ENCODE assay signal across 8 cellular contexts in genomic region chr21:44300262-44300959, GRCh38. TPM values are rescaled to one million over a fixed set of nuclear protein-coding genes. Genes with fewer than 3 reads are reported as not detected.
A peak's percentile ranks its signal among the peaks of the same experiment; 100 is the strongest.
DNase-seq lines count a peak whose midpoint lies in the region; ATAC-seq and TF ChIP-seq lines count a peak whose summit lies in the region.

No MANE protein-coding gene starts in this region.

- H3K36me3 ChIP-seq in PC-3 (ENCODE audit: low read depth, low read length), result no peaks in the 10 kb centered on the region
- no peaks in the 10 kb centered on the region for H3K36me3 ChIP-seq in fibroblast of lung (ENCODE audit: control insufficient read depth, insufficient read depth, low read length)
- H3K36me3 ChIP-seq in subcutaneous abdominal adipose tissue (ENCODE audit: control insufficient read depth in 5 of 5, insufficient read depth in 5 of 5, low read length in 5 of 5), result no peaks in the 10 kb centered on the region

- H3K79me2 ChIP-seq in PC-3 (ENCODE audit: low read length) (peaks cover 50% of the 10 kb centered on the region), fibroblast of lung (ENCODE audit: control insufficient read depth, insufficient read depth, low read length) (peaks cover 26% of the 10 kb centered on the region)

- H3K4me2 ChIP-seq in PC-3 (ENCODE audit: low read length), result peak overlapping the region; percentile 100
- peak overlapping the region; percentile 92 for H3K4me2 ChIP-seq in fibroblast of lung (ENCODE audit: extremely low read depth, insufficient read depth, low read length)

- peak; percentile 42 for DNase-seq in NCI-H82 (lab: John Stamatoyannopoulos, UW)
- no peak for DNase-seq in NCI-H82 treated with DMSO at 0.1 percent for 48 hours (lab: John Stamatoyannopoulos, UW; ENCODE audit: unreplicated experiment)
- peak; percentile 57 for DNase-seq in PC-3
- peak; percentile 29 to 44 for DNase-seq in activated T-helper 1 cell treated with anti-CD3 and anti-CD28 coated beads, Interleukin-2, amount 50 U/mL, for 16 hours (ENCODE audit: low read depth in 1 of 2, low spot score in 1 of 2)
- peak; percentile 24 to 45 for DNase-seq in fibroblast of lung (ENCODE audit: low read depth in 2 of 2)
- peak in 8 of 10 donors; percentile 33 to 75 (median 43) for DNase-seq in naive thymus-derived CD8-positive, alpha-beta T cell

- intact Hi-C loops in PC-3 (cut with micrococcal nuclease), result no loop called here

- H3K27ac ChIP-seq in PC-3 (ENCODE audit: low read length) (peak overlapping the region; percentile 20; the same call in 1 of the 2 replicates), fibroblast of lung (ENCODE audit: insufficient read depth, low read length) (peak overlapping the region; percentile 73), subcutaneous abdominal adipose tissue (ENCODE audit: low read depth, low read length) (peak overlapping the region; percentile 50)

- H3K4me3 ChIP-seq in PC-3 (ENCODE audit: low read length) (peak overlapping the region; percentile 85), fibroblast of lung (replicated peaks in 1 of 4; ENCODE audit: control extremely low read depth in 1 of 4, insufficient read depth in 1 of 4, low read depth in 3 of 4, low read length in 4 of 4) (peak overlapping the region; percentile 57 to 75 (median 62)), subcutaneous abdominal adipose tissue (ENCODE audit: low read depth in 1 of 5, low read length in 5 of 5) (peak overlapping the region; percentile 31 to 77 (median 70))

- TF ChIP-seq CTCF in PC-3 (conservative IDR thresholded peaks at IDR 0.05; ENCODE audit: low read depth, low read length), result no peak
- TF ChIP-seq CTCF in fibroblast of lung (conservative IDR thresholded peaks at IDR 0.05 in 1 of 2, IDR thresholded peaks at IDR 0.05 in 1 of 2; ENCODE audit: low read depth in 1 of 2, low read length in 2 of 2), result no peak

- H3K9ac ChIP-seq in PC-3 (ENCODE audit: low read length), result peak overlapping the region; percentile 84
- peak overlapping the region; percentile 73 for H3K9ac ChIP-seq in fibroblast of lung (ENCODE audit: insufficient read depth, low read length)
- peak overlapping the region in 4 of 5 donors; percentile 68 to 78 (median 76) for H3K9ac ChIP-seq in subcutaneous abdominal adipose tissue (ENCODE audit: low read length in 5 of 5)

- H3K27ac Mint-ChIP-seq in naive thymus-derived CD8-positive, alpha-beta T cell, result peak overlapping the region in 9 of 10 donors; percentile 24 to 86 (median 74)

- H3K36me3 Mint-ChIP-seq in naive thymus-derived CD8-positive, alpha-beta T cell, result no peaks in the 10 kb centered on the region

- H3K4me1 Mint-ChIP-seq in naive thymus-derived CD8-positive, alpha-beta T cell, result peaks cover 26 to 70% (median 64%) of the 10 kb centered on the region in 4 donors

- H3K9me3 ChIP-seq in PC-3 (ENCODE audit: low read length) (no peaks in the 10 kb centered on the region), fibroblast of lung (ENCODE audit: control insufficient read depth, insufficient read depth, low read depth, low read length) (no peaks in the 10 kb centered on the region), subcutaneous abdominal adipose tissue (ENCODE audit: control insufficient read depth in 5 of 5, low read length in 5 of 5) (no peaks in the 10 kb centered on the region)

- no peaks in the 10 kb centered on the region for H3F3A ChIP-seq in PC-3 (ENCODE audit: low read length, unreplicated experiment)

- TSS peak; percentile 61 for BruUV-seq in PC-3 (replicated peaks; lab: Mats Ljungman, UMichigan)

- no peaks in the 10 kb centered on the region for H3K27me3 ChIP-seq in PC-3 (ENCODE audit: low read length)
- no peaks in the 10 kb centered on the region for H3K27me3 ChIP-seq in fibroblast of lung (ENCODE audit: control insufficient read depth, insufficient read depth, low read length)
- no peaks in the 10 kb centered on the region for H3K27me3 ChIP-seq in subcutaneous abdominal adipose tissue (ENCODE audit: control insufficient read depth in 5 of 5, insufficient read depth in 4 of 5, low read length in 5 of 5)

- peak overlapping the region; percentile 74 to 90 (median 80) for H3K4me3 Mint-ChIP-seq in naive thymus-derived CD8-positive, alpha-beta T cell

- no peaks in the 10 kb centered on the region for H3K9me2 ChIP-seq in PC-3 (replicated peaks; ENCODE audit: low read length)

- H4K20me1 ChIP-seq in PC-3 (ENCODE audit: low read length) (peaks cover 32% of the 10 kb centered on the region), fibroblast of lung (ENCODE audit: control insufficient read depth, extremely low read depth, insufficient read depth, low read length) (no peaks in the 10 kb centered on the region)

- CTCF ChIA-PET in PC-3 (lab: Charles Lee), result interaction anchor here (0.6 kb wide), 1 partner anchor 633 kb away, joined by 3 read pairs; no protein-coding TSS in a partner anchor

- POLR2A ChIA-PET in PC-3 (lab: Charles Lee; ENCODE audit: unreplicated experiment), result interaction anchor here (0.6 kb wide), 1 partner anchor 363 kb away, joined by 4 read pairs; no protein-coding TSS in a partner anchor
- POLR2A ChIA-PET in naive thymus-derived CD8-positive, alpha-beta T cell (lab: Charles Lee), result interaction anchor here (0.6 to 1.6 kb wide), 4 partner anchors 15 to 492 kb away, joined by 3 to 4 read pairs (median 3); partner anchors contain the start of gene TRPM2

- H3K4me1 ChIP-seq in PC-3 (ENCODE audit: insufficient read depth, low read length) (peaks cover 36% of the 10 kb centered on the region), fibroblast of lung (ENCODE audit: control insufficient read depth, extremely low read depth, insufficient read depth, low read length) (peaks cover 5% of the 10 kb centered on the region), subcutaneous abdominal adipose tissue (ENCODE audit: control insufficient read depth in 5 of 5, insufficient read depth in 5 of 5, low read length in 5 of 5) (peaks cover 9 to 77% (median 70%) of the 10 kb centered on the region in 5 donors)

- H2AFZ ChIP-seq in PC-3 (ENCODE audit: low read length) (no peak overlapping the region), fibroblast of lung (ENCODE audit: low read length) (no peak overlapping the region)

- no peaks in the 10 kb centered on the region for H3K9me3 Mint-ChIP-seq in naive thymus-derived CD8-positive, alpha-beta T cell

- ATAC-seq in HG03103 (IDR thresholded peaks at IDR 0.05; ENCODE audit: low read depth, unreplicated experiment), result peak; percentile 14
- ATAC-seq in PC-3, result peak; percentile 51
- ATAC-seq in naive thymus-derived CD8-positive, alpha-beta T cell, result peak; percentile 26 to 51

- H3K27me3 Mint-ChIP-seq in naive thymus-derived CD8-positive, alpha-beta T cell, result no peaks in the 10 kb centered on the region

RNA-seq across cellular contexts. Expression of gene PFKL, which starts 0.6 kb away (rescaled TPM):
- total RNA-seq in PC-3 (2014; rRNA removed) (223 and 250 TPM in 2 replicates), fibroblast of lung (125 and 135 TPM in 2 replicates)
- polyA plus RNA-seq in fibroblast of lung, result 54.8 and 59.8 TPM in 2 replicates
- polyA plus RNA-seq in fibroblast of lung (2012), result 91.4 and 105 TPM in 2 replicates
- polyA minus RNA-seq in fibroblast of lung (ENCODE audit: low replicate concordance), result 71.0 and 95.9 TPM in 2 replicates
- 100 to 1,000 TPM; 115 to 125 TPM for total RNA-seq in naive thymus-derived CD8-positive, alpha-beta T cell
- polyA plus RNA-seq in naive thymus-derived CD8-positive, alpha-beta T cell, result 10 to 100 TPM; 63.2 to 79.5 (median 63.9) TPM

RNA-seq across cellular contexts. Expression of gene AIRE, which starts 14.7 kb away (rescaled TPM):
- total RNA-seq in PC-3 (2014; rRNA removed), result not detected in 2 replicates
- not detected in 2 replicates for total RNA-seq in fibroblast of lung
- polyA plus RNA-seq in fibroblast of lung, result not detected in 2 replicates
- polyA plus RNA-seq in fibroblast of lung (2012), result not detected in 2 replicates
- polyA minus RNA-seq in fibroblast of lung (ENCODE audit: low replicate concordance), result not detected in 2 replicates
- not detected for total RNA-seq in naive thymus-derived CD8-positive, alpha-beta T cell
- under 1 TPM; 0.13 to 0.42 (median 0.16) TPM for polyA plus RNA-seq in naive thymus-derived CD8-positive, alpha-beta T cell

RNA-seq across cellular contexts. Expression of gene DNMT3L, which starts 38.7 kb away (rescaled TPM):
- total RNA-seq in PC-3 (2014; rRNA removed) (not detected in 2 replicates), fibroblast of lung (not detected in 2 replicates)
- not detected in 2 replicates for polyA plus RNA-seq in fibroblast of lung
- not detected in 2 replicates for polyA plus RNA-seq in fibroblast of lung (2012)
- polyA minus RNA-seq in fibroblast of lung (ENCODE audit: low replicate concordance), result not detected in 2 replicates
- total RNA-seq in naive thymus-derived CD8-positive, alpha-beta T cell, result not detected
- not detected for polyA plus RNA-seq in naive thymus-derived CD8-positive, alpha-beta T cell

RNA-seq across cellular contexts. Expression of gene CFAP410, which starts 38.8 kb away (rescaled TPM):
- 16.1 and 18.4 TPM in 2 replicates for total RNA-seq in PC-3 (2014; rRNA removed)
- 6.9 and 7.1 TPM in 2 replicates for total RNA-seq in fibroblast of lung
- 2.3 and 4.9 TPM in 2 replicates for polyA plus RNA-seq in fibroblast of lung
- polyA plus RNA-seq in fibroblast of lung (2012), result 11.7 and 14.0 TPM in 2 replicates
- 1.5 and 3.1 TPM in 2 replicates for polyA minus RNA-seq in fibroblast of lung (ENCODE audit: low replicate concordance)
- total RNA-seq in naive thymus-derived CD8-positive, alpha-beta T cell, result 10 to 100 TPM; 59.0 to 60.2 TPM
- polyA plus RNA-seq in naive thymus-derived CD8-positive, alpha-beta T cell, result 10 to 100 TPM; 23.2 to 40.6 (median 29.1) TPM

RNA-seq across cellular contexts. Expression of gene TRPM2, which starts 53.0 kb away (rescaled TPM):
- 48.3 and 50.0 TPM in 2 replicates for total RNA-seq in PC-3 (2014; rRNA removed)
- not detected in 2 replicates for total RNA-seq in fibroblast of lung
- not detected in 2 replicates for polyA plus RNA-seq in fibroblast of lung
- polyA plus RNA-seq in fibroblast of lung (2012), result not detected in 2 replicates
- polyA minus RNA-seq in fibroblast of lung (ENCODE audit: low replicate concordance), result not detected in 2 replicates
- under 1 TPM; 0.31 to 0.58 TPM for total RNA-seq in naive thymus-derived CD8-positive, alpha-beta T cell
- 1 to 10 TPM in 1 of 3 donors, under 1 TPM in 2; 0.20 to 1.2 (median 0.37) TPM for polyA plus RNA-seq in naive thymus-derived CD8-positive, alpha-beta T cell

Comparison
In these comparisons a context has a peak if more than half of its experiments do, and no peak if none do; other contexts are left out.
1. H3K27ac ChIP-seq: peak in every context shown above with its lines; median percentile 73 in fibroblast of lung; 50 in subcutaneous abdominal adipose tissue; 20 in PC-3.